Comparison of ENCODE assay signal across 16 cellular contexts in genomic region chr21:38420140-38420539, GRCh38.
"Had no signal": no experiment of that assay in that cellular context is flagged by ENCODE, and none has a peak within 500 bp of the region (broad histone marks: within the 10 kb centered on the region; RNA-seq: fewer than 3 reads in every experiment).

No MANE protein-coding gene starts in this region.

- H3K4me1 ChIP-seq: colonic mucosa, gastrocnemius medialis, sigmoid colon had no signal

- H3K4me3 ChIP-seq: colonic mucosa, gastrocnemius medialis, heart right ventricle, sigmoid colon had no signal

- DNase-seq: colonic mucosa; effector CD4-positive, alpha-beta T cell; endodermal cell; gastrocnemius medialis; heart right ventricle; hypothalamus; kidney glomerular epithelial cell; mammary epithelial cell; naive thymus-derived CD4-positive, alpha-beta T cell; nephron progenitor cell; posterior cingulate gyrus; sigmoid colon; small intestine; stimulated activated CD4-positive, alpha-beta T cell treated with anti-CD3 and anti-CD28 coated beads, Interleukin-12 subunit alpha, Interleukin-12 subunit beta, amount 100 ng/mL, for 4 hours; stimulated activated naive CD4-positive, alpha-beta T cell treated with Interleukin-2 at 50 U/mL for 16 hours; trophoblast cell had no signal

- H3K9me3 ChIP-seq: colonic mucosa, gastrocnemius medialis, heart right ventricle, sigmoid colon had no signal

- H3K27ac ChIP-seq: colonic mucosa, gastrocnemius medialis, heart right ventricle, sigmoid colon had no signal

- H3K36me3 ChIP-seq: colonic mucosa, gastrocnemius medialis, sigmoid colon had no signal

- H3K27me3 ChIP-seq: colonic mucosa, gastrocnemius medialis, heart right ventricle, sigmoid colon had no signal
